In the genomic region with DNA sequence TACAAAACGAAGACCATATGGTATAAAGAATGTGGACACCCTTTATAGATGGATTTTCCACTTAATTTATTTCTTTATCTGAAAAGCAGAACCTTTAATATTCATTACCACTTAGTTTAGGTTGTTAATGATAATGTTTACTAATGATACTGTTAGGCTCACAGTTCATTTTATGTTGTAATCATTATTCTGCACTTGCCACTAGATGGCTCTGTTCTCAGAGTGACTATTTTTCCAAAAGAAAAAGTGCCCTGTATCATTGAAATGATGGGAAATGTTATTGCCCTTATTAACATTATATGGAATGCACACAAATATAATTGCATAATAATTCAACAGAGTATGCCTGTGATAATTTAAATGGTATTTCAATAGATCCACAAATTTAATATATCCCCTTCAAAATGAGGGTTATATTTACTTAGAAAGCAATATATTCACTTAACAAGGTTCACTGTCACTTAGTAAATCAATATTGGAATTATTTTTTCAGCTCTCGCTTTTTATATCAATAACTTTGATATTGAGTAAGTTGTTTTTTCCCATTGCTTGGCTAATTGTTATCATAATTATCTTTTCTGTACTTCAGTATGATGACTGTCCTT, we compare ENCODE assay signal across 9 cellular contexts.
A peak's percentile ranks its signal among the peaks of the same experiment; 100 is the strongest.
DNase-seq lines count a peak whose midpoint lies in the region; ATAC-seq, FAIRE-seq and TF ChIP-seq lines count a peak whose summit lies in the region.
"Had no signal": no experiment of that assay in that cellular context is flagged by ENCODE, and none has a peak within 500 bp of the region (broad histone marks: within the 10 kb centered on the region; RNA-seq: fewer than 3 reads in every experiment).

No MANE protein-coding gene starts in this region.

- no peak overlapping the region for H3K27ac Mint-ChIP-seq in nephron progenitor cell
- H3K27ac Mint-ChIP-seq: dendritic cell treated with granulocyte-macrophage colony-stimulating factor and Interleukin-4, amounts not matched to agents 40 ng/mL and 50 ng/mL, for 4 days had no signal

- no peaks in the 10 kb centered on the region for H3K9me3 ChIP-seq in body of pancreas

- intact Hi-C loops in body of pancreas (cut with DNase I): no loop called here

- DNase-seq in D721Med (ENCODE audit: insufficient read length, low spot score): no peak
- peak; percentile 9 for DNase-seq in HuH-7 (ENCODE audit: low spot score)
- no peak for DNase-seq in body of pancreas
- no peak for DNase-seq in nephron progenitor cell
- DNase-seq in NCI-H1048 (lab: John Stamatoyannopoulos, UW): no peak
- no peak for DNase-seq in foreskin melanocyte

- WGBS in body of pancreas, 2 donors: 33 to 37% methylated on average over 2 of the region's 2 CpGs

- TF ChIP-seq POLR2A in body of pancreas (IDR thresholded peaks at IDR 0.05): no peak

- H3K27me3 ChIP-seq in body of pancreas: peaks cover 0 to 4% of the 10 kb centered on the region in 2 donors

- no peaks in the 10 kb centered on the region for H3K9me3 Mint-ChIP-seq in nephron progenitor cell
- H3K9me3 Mint-ChIP-seq: dendritic cell treated with granulocyte-macrophage colony-stimulating factor and Interleukin-4, amounts not matched to agents 40 ng/mL and 50 ng/mL, for 4 days had no signal

- ATAC-seq in body of pancreas (no peak), HG03175 (IDR thresholded peaks at IDR 0.05; ENCODE audit: unreplicated experiment) (no peak), HG02588 (IDR thresholded peaks at IDR 0.05; ENCODE audit: unreplicated experiment) (no peak)

- H3K4me3 Mint-ChIP-seq in nephron progenitor cell: no peak overlapping the region
- H3K4me3 Mint-ChIP-seq: dendritic cell treated with granulocyte-macrophage colony-stimulating factor and Interleukin-4, amounts not matched to agents 40 ng/mL and 50 ng/mL, for 4 days had no signal

- H3K4me1 ChIP-seq in body of pancreas: peaks cover 5% of the 10 kb centered on the region

- no peak overlapping the region for H3K27ac ChIP-seq in body of pancreas

- peak; percentile 29 for FAIRE-seq in D721Med (lab: Jason Lieb, UNC)

- H3K36me3 Mint-ChIP-seq in nephron progenitor cell (ENCODE audit: low read depth): no peaks in the 10 kb centered on the region

- peak; percentile 76 for TF ChIP-seq CTCF in D721Med (IDR thresholded peaks at IDR 0.05; ENCODE audit: insufficient read depth, missing control alignments)
- TF ChIP-seq CTCF in body of pancreas (IDR thresholded peaks at IDR 0.05): peak; percentile 26 to 59 (median 46)
- peak; percentile 74 for TF ChIP-seq CTCF in nephron progenitor cell (IDR thresholded peaks at IDR 0.05)

- H3K4me1 Mint-ChIP-seq in nephron progenitor cell: no peaks in the 10 kb centered on the region

- peaks cover 3% of the 10 kb centered on the region for H3K27me3 Mint-ChIP-seq in nephron progenitor cell (ENCODE audit: low read depth, poor library complexity)
- H3K27me3 Mint-ChIP-seq: dendritic cell treated with granulocyte-macrophage colony-stimulating factor and Interleukin-4, amounts not matched to agents 40 ng/mL and 50 ng/mL, for 4 days had no signal

- no peaks in the 10 kb centered on the region for H3K36me3 ChIP-seq in body of pancreas (replicated peaks in 1 of 2; ENCODE audit: insufficient read depth in 1 of 2, low read depth in 2 of 2)

- H3K4me3 ChIP-seq in body of pancreas: no peak overlapping the region
